7 cellular contexts compared by ENCODE assay signal in genomic region chr1:208557695-208558094, GRCh38.
"Had no signal": no experiment of that assay in that cellular context is flagged by ENCODE, and none has a peak within 500 bp of the region (broad histone marks: within the 10 kb centered on the region; RNA-seq: fewer than 3 reads in every experiment).

No MANE protein-coding gene starts in this region.

- H2AFZ ChIP-seq: GM23338 had no signal

- H3K27ac Mint-ChIP-seq: GM23338, H9 had no signal

- H3K4me3 Mint-ChIP-seq: GM23338, H9 had no signal

- H3K4me1 Mint-ChIP-seq: GM23338 had no signal

- H3K9me3 Mint-ChIP-seq: GM23338 had no signal

- FAIRE-seq: H1, H54, HTR-8/SVneo had no signal

- H3K4me3 ChIP-seq: GM23338 had no signal

- ATAC-seq: GM23338 had no signal

- DNase-seq: H9, HCEC 1CT, IMR-90 had no signal

- H3K4me2 ChIP-seq: GM23338 had no signal
